ENCODE assay signal across 8 cellular contexts in genomic region chrX:12701625-12702024, GRCh38.
A peak's percentile ranks its signal among the peaks of the same experiment; 100 is the strongest.
DNase-seq lines count a peak whose midpoint lies in the region; ATAC-seq, FAIRE-seq and TF ChIP-seq lines count a peak whose summit lies in the region.

No MANE protein-coding gene starts in this region.

- peak; percentile 50 for ATAC-seq in HG02678 (IDR thresholded peaks at IDR 0.05; ENCODE audit: unreplicated experiment)
- ATAC-seq in activated CD4-positive, alpha-beta T cell treated with anti-CD3 and anti-CD28 coated beads for 36 hours: peak; percentile 63
- peak; percentile 91 to 97 (median 96) for ATAC-seq in pancreas
- ATAC-seq in HG02981 (IDR thresholded peaks at IDR 0.05; ENCODE audit: unreplicated experiment): no peak
- ATAC-seq in GM21423 (IDR thresholded peaks at IDR 0.05; ENCODE audit: unreplicated experiment): no peak

- H3K27ac Mint-ChIP-seq in activated CD4-positive, alpha-beta T cell treated with anti-CD3 and anti-CD28 coated beads for 36 hours: no peak overlapping the region

- POLR2A ChIA-PET in activated CD4-positive, alpha-beta T cell treated with anti-CD3 and anti-CD28 coated beads for 36 hours (lab: Charles Lee): no interaction called here

- no peaks in the 10 kb centered on the region for H3K36me3 ChIP-seq in pancreas

- CTCF ChIA-PET in activated CD4-positive, alpha-beta T cell treated with anti-CD3 and anti-CD28 coated beads for 36 hours (lab: Charles Lee): interaction anchor here (0.5 to 1.4 kb wide), 11 partner anchors 9 to 956 kb away, joined by 3 to 5 read pairs (median 3); no protein-coding TSS in a partner anchor

- DNase-seq in GM03348 (ENCODE audit: low spot score) (peak; percentile 43), NCI-H2196 (lab: John Stamatoyannopoulos, UW; ENCODE audit: unreplicated experiment) (peak; percentile 61), fibroblast of the aortic adventitia (ENCODE audit: low read depth) (peak; percentile 69), pancreas (peak; percentile 55 to 78 (median 68))
- peak; percentile 66 for DNase-seq in activated CD4-positive, alpha-beta T cell treated with anti-CD3 and anti-CD28 coated beads for 36 hours

- H3K9me3 Mint-ChIP-seq in activated CD4-positive, alpha-beta T cell treated with anti-CD3 and anti-CD28 coated beads for 36 hours (ENCODE audit: low read depth): no peaks in the 10 kb centered on the region

- peaks cover 7% of the 10 kb centered on the region for H3K27me3 Mint-ChIP-seq in activated CD4-positive, alpha-beta T cell treated with anti-CD3 and anti-CD28 coated beads for 36 hours

- H3K9me3 ChIP-seq in pancreas: no peaks in the 10 kb centered on the region

- no peaks in the 10 kb centered on the region for H3K4me1 Mint-ChIP-seq in activated CD4-positive, alpha-beta T cell treated with anti-CD3 and anti-CD28 coated beads for 36 hours

- H3K27ac ChIP-seq in pancreas: no peak overlapping the region

- intact Hi-C loops in activated CD4-positive, alpha-beta T cell treated with anti-CD3 and anti-CD28 coated beads for 36 hours (cut with DNase I, micrococcal nuclease): loop anchor here (1.0 to 10.0 kb wide), 8 partner anchors 71 to 1169 kb away; no protein-coding TSS in a partner anchor
- intact Hi-C loops in pancreas (cut with DNase I): loop anchor here in 1 of 3 donors (10.0 kb wide), 1 partner anchor 617 kb away; no protein-coding TSS in a partner anchor

- TF ChIP-seq CTCF in fibroblast of the aortic adventitia (IDR thresholded peaks at IDR 0.05; ENCODE audit: insufficient read depth, low read length): peak; percentile 61
- TF ChIP-seq CTCF in pancreas (IDR thresholded peaks at IDR 0.05): peak; percentile 26 to 44 (median 42)

- 7 to 20% methylated on average over 18 of the region's 18 CpGs for WGBS in pancreas, 2 donors

- H3K4me3 ChIP-seq in fibroblast of the aortic adventitia (ENCODE audit: low read depth, low read length) (no peak overlapping the region), pancreas (no peak overlapping the region)

- H3K27me3 ChIP-seq in pancreas: peaks cover 0 to 3% (median 0%) of the 10 kb centered on the region in 4 donors

- no peaks in the 10 kb centered on the region for H3K36me3 Mint-ChIP-seq in activated CD4-positive, alpha-beta T cell treated with anti-CD3 and anti-CD28 coated beads for 36 hours (ENCODE audit: low read depth)

- no peak overlapping the region for H3K4me3 Mint-ChIP-seq in activated CD4-positive, alpha-beta T cell treated with anti-CD3 and anti-CD28 coated beads for 36 hours

- FAIRE-seq in pancreas (lab: Jason Lieb, UNC): no peak

- no peaks in the 10 kb centered on the region for H3K4me1 ChIP-seq in pancreas

Comparison
In these comparisons a context has a peak if more than half of its experiments do, and no peak if none do; other contexts are left out.
1. ATAC-seq: peak in HG02678 (single experiment), activated CD4-positive, alpha-beta T cell treated with anti-CD3 and anti-CD28 coated beads for 36 hours (single experiment) and pancreas (4 of 4); none in HG02981 (single experiment) and GM21423 (single experiment).
2. Peak in every context shown above with its lines, with median percentiles within 50 percentile points of each other: DNase-seq.